18 cellular contexts compared by ENCODE assay signal in genomic region chr2:26559044-26559405, GRCh38.
"Had no signal": no experiment of that assay in that cellular context is flagged by ENCODE, and none has a peak within 500 bp of the region (broad histone marks: within the 10 kb centered on the region; RNA-seq: fewer than 3 reads in every experiment).

No MANE protein-coding gene starts in this region.

- ATAC-seq: activated naive CD4-positive, alpha-beta T cell treated with anti-CD3 and anti-CD28 coated beads, Interleukin-2, amount 50 U/mL, for 72 hours; left lobe of liver; T-cell had no signal

- H3K4me3 ChIP-seq: SJCRH30, thoracic aorta had no signal

- H3K9me3 ChIP-seq: SJCRH30, thoracic aorta had no signal

- H3K36me3 Mint-ChIP-seq: activated naive CD4-positive, alpha-beta T cell treated with anti-CD3 and anti-CD28 coated beads, Interleukin-2, amount 50 U/mL, for 72 hours; T-cell; type B pancreatic cell had no signal

- H3K36me3 ChIP-seq: SJCRH30, thoracic aorta had no signal

- H3K27ac Mint-ChIP-seq: activated naive CD4-positive, alpha-beta T cell treated with anti-CD3 and anti-CD28 coated beads, Interleukin-2, amount 50 U/mL, for 72 hours; activated T-helper 1 cell treated with anti-CD3 and anti-CD28 coated beads, Interleukin-12 subunit alpha, Interleukin-12 subunit beta, Interleukin-2, Interleukin-4 antibody, amounts not matched to agents 30 ng/mL and 10 ng/mL and 1 ng/mL, durations not matched to agents 14 hours and 24 hours and 36 hours; nephron; T-cell; T-helper 2 cell treated with Interferon-gamma antibody and Interleukin-4, amounts not matched to agents 5 μg/mL and 100 μg/mL, for 36 hours; type B pancreatic cell had no signal

- DNase-seq: activated CD4-positive, alpha-beta T cell treated with anti-CD3 and anti-CD28 coated beads, Interleukin-2, amount 50 U/mL, for 4 hours; cortex of kidney; foreskin fibroblast; kidney; midbrain; SJCRH30; stimulated activated CD4-positive, alpha-beta T cell treated with anti-CD3 and anti-CD28 coated beads, Interleukin-4, amount 100 ng/mL, for 1 hour; stimulated activated naive CD4-positive, alpha-beta T cell; T-cell had no signal

- H3K9me3 Mint-ChIP-seq: activated naive CD4-positive, alpha-beta T cell treated with anti-CD3 and anti-CD28 coated beads, Interleukin-2, amount 50 U/mL, for 72 hours; activated T-helper 1 cell treated with anti-CD3 and anti-CD28 coated beads, Interleukin-12 subunit alpha, Interleukin-12 subunit beta, Interleukin-2, Interleukin-4 antibody, amounts not matched to agents 30 ng/mL and 10 ng/mL and 1 ng/mL, durations not matched to agents 14 hours and 24 hours and 36 hours; nephron; T-cell; T-helper 2 cell treated with Interferon-gamma antibody and Interleukin-4, amounts not matched to agents 5 μg/mL and 100 μg/mL, for 36 hours; type B pancreatic cell had no signal

- H3K4me3 Mint-ChIP-seq: activated T-helper 1 cell treated with anti-CD3 and anti-CD28 coated beads, Interleukin-12 subunit alpha, Interleukin-12 subunit beta, Interleukin-2, Interleukin-4 antibody, amounts not matched to agents 30 ng/mL and 10 ng/mL and 1 ng/mL, durations not matched to agents 14 hours and 24 hours and 36 hours; T-cell; T-helper 2 cell treated with Interferon-gamma antibody and Interleukin-4, amounts not matched to agents 5 μg/mL and 100 μg/mL, for 36 hours; type B pancreatic cell had no signal

- H3K27ac ChIP-seq: SJCRH30, thoracic aorta, VCaP had no signal

- FAIRE-seq: endometrium, kidney had no signal
